1 cellular context compared by ENCODE assay signal in genomic region chr3:48548165-48548564, GRCh38.
TF ChIP-seq lines count a peak whose summit lies in the region.

No MANE protein-coding gene starts in this region.

TF ChIP-seq in K562, 482 proteins besides CTCF, POLR2A, EP300 and RAD21:
- TF ChIP-seq AFF1 (IDR thresholded peaks at IDR 0.05; ENCODE audit: low read depth in 1 of 2, partially characterized antibody in 2 of 2) (no peak), TCF3 (CRISPR knock-in tag; IDR thresholded peaks at IDR 0.05) (peak; percentile 33), ATF3 (IDR thresholded peaks at IDR 0.05) (no peak), ATF3 (CRISPR knock-in tag; conservative IDR thresholded peaks at IDR 0.05) (no peak), CBFA2T2 (conservative IDR thresholded peaks at IDR 0.05) (peak; percentile 39; the same call in 1 of the 2 replicates), DNMT1 (IDR thresholded peaks at IDR 0.05) (no peak), TAL1 (IDR thresholded peaks at IDR 0.05) (peak; percentile 23; the same call in 1 of the 2 replicates), KDM1A (IDR thresholded peaks at IDR 0.05) (peak; percentile 60 to 62; a peak in 3 of 4 replicates), RAD51 (IDR thresholded peaks at IDR 0.05; ENCODE audit: borderline replicate concordance, low read depth) (no peak), NFIC (IDR thresholded peaks at IDR 0.05) (0 out of 2 replicates have a peak, but pooled peaks have one; percentile 23), CBFA2T3 (IDR thresholded peaks at IDR 0.05) (peak; percentile 66)
- TF ChIP-seq, protein P1, sequence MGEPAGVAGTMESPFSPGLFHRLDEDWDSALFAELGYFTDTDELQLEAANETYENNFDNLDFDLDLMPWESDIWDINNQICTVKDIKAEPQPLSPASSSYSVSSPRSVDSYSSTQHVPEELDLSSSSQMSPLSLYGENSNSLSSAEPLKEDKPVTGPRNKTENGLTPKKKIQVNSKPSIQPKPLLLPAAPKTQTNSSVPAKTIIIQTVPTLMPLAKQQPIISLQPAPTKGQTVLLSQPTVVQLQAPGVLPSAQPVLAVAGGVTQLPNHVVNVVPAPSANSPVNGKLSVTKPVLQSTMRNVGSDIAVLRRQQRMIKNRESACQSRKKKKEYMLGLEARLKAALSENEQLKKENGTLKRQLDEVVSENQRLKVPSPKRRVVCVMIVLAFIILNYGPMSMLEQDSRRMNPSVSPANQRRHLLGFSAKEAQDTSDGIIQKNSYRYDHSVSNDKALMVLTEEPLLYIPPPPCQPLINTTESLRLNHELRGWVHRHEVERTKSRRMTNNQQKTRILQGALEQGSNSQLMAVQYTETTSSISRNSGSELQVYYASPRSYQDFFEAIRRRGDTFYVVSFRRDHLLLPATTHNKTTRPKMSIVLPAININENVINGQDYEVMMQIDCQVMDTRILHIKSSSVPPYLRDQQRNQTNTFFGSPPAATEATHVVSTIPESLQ (CRISPR knock-in tag; IDR thresholded peaks at IDR 0.05), result no peak
